ENCODE assay signal across 1 cellular context in the genomic region with DNA sequence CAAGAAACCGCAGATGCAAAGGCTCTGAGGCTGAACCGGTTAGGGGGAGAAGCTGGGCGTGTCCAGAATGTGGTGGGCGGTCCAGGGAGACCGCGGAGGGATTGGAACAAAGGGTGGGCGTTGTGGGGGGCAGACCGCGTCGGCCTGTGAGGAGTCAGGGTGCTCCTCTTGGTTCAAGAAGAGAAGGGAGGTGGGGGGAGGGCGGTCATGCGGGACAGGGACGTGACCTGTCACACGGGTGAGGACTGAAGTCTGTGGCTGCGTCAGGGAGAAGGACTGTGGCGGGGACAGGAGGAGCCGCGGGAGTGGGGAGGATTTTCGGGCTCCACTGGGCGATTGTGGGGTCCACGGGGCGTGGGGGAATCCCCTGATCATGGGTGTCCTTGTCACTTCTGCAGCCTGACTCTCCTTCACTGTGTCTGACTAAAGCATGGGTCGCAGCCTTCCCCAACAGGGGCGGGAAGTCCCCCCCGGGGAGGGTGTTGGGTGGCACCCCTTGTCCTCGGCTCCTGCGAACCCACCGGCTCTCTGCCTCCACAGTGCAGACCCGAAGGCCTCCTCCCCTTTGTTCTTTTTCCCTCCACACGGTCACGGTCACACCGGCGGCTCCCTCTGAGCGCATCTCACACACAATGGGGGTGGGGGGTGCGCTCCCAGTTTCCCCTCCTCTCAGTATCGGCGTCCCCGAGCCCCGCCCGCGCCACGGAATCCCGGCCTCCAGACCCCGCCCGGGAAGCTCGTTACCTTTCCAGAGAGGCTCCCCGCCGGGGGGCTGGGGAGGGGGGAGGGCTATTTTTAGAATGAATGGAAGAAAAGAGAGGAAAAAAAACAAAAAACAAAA.
A peak's percentile ranks its signal among the peaks of the same experiment; 100 is the strongest.
TF ChIP-seq lines count a peak whose summit lies in the region.

No MANE protein-coding gene starts in this region.

TF ChIP-seq in HepG2, 621 proteins besides CTCF, POLR2A, EP300 and RAD21:
- TF ChIP-seq MTF2 (CRISPR knock-in tag; IDR thresholded peaks at IDR 0.05; ENCODE audit: borderline replicate concordance) (0 out of 2 replicates have a peak, but pooled peaks have one; percentile 49), ZFP36 (IDR thresholded peaks at IDR 0.05; ENCODE audit: borderline replicate concordance, low read depth, low read length, partially characterized antibody) (no peak), MAZ (IDR thresholded peaks at IDR 0.05; ENCODE audit: borderline replicate concordance, low read depth, low read length) (no peak), MAZ (CRISPR knock-in tag; IDR thresholded peaks at IDR 0.05; ENCODE audit: low read depth) (no peak), HCFC1 (IDR thresholded peaks at IDR 0.05; ENCODE audit: low read depth, low read length) (no peak), SIN3B (IDR thresholded peaks at IDR 0.05; ENCODE audit: low read length) (no peak), MYNN (CRISPR knock-in tag; IDR thresholded peaks at IDR 0.05; ENCODE audit: low read depth) (no peak)
- TF ChIP-seq, protein P1, sequence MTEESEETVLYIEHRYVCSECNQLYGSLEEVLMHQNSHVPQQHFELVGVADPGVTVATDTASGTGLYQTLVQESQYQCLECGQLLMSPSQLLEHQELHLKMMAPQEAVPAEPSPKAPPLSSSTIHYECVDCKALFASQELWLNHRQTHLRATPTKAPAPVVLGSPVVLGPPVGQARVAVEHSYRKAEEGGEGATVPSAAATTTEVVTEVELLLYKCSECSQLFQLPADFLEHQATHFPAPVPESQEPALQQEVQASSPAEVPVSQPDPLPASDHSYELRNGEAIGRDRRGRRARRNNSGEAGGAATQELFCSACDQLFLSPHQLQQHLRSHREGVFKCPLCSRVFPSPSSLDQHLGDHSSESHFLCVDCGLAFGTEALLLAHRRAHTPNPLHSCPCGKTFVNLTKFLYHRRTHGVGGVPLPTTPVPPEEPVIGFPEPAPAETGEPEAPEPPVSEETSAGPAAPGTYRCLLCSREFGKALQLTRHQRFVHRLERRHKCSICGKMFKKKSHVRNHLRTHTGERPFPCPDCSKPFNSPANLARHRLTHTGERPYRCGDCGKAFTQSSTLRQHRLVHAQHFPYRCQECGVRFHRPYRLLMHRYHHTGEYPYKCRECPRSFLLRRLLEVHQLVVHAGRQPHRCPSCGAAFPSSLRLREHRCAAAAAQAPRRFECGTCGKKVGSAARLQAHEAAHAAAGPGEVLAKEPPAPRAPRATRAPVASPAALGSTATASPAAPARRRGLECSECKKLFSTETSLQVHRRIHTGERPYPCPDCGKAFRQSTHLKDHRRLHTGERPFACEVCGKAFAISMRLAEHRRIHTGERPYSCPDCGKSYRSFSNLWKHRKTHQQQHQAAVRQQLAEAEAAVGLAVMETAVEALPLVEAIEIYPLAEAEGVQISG (CRISPR knock-in tag; IDR thresholded peaks at IDR 0.05): no peak
TF ChIP-seq in HepG2: peak in this region for 1.
